Comparison of ENCODE assay signal across 8 cellular contexts in genomic region chr6:142845624-142846458, GRCh38.
DNase-seq lines count a peak whose midpoint lies in the region; ATAC-seq and TF ChIP-seq lines count a peak whose summit lies in the region.

No MANE protein-coding gene starts in this region.

- H2AK5ac ChIP-seq in trophoblast cell (ENCODE audit: low read length): peak overlapping the region; percentile 40

- in situ Hi-C loops in GM13977 (cut with MboI; ENCODE audit: low pct_unique_long_range_greater_than_20kb, low sequenced_read_pairs, unreplicated experiment): no loop called here

- peak overlapping the region; percentile 6 for H3K9ac ChIP-seq in trophoblast cell (ENCODE audit: low read length)

- POLR2A ChIA-PET in HEK293 (lab: Yijun Ruan, JAX): interaction anchor here (0.9 kb wide), 1 partner anchor 16 kb away, joined by 3 read pairs; no protein-coding TSS in a partner anchor

- intact Hi-C loops in ascending aorta (cut with DNase I): loop anchor here (1.0 to 2.0 kb wide), 2 partner anchors 39 to 98 kb away; no protein-coding TSS in a partner anchor
- intact Hi-C loops in left cardiac atrium (cut with DNase I): loop anchor here in 1 of 2 donors (5.0 to 10.0 kb wide), 2 partner anchors 36 to 99 kb away; partner anchors contain the start of gene HIVEP2

- H3K36me3 ChIP-seq in HEK293 (ENCODE audit: control insufficient read depth in 2 of 2, insufficient read depth in 1 of 2, low read length in 2 of 2): no peaks in the 10 kb centered on the region
- H3K36me3 ChIP-seq in ascending aorta: no peaks in the 10 kb centered on the region
- no peaks in the 10 kb centered on the region for H3K36me3 ChIP-seq in trophoblast cell (ENCODE audit: control insufficient read depth in 1 of 2, insufficient read depth in 2 of 2, low read length in 2 of 2)

- H4K91ac ChIP-seq in trophoblast cell (ENCODE audit: low read depth, low read length): peak overlapping the region; percentile 91

- peak overlapping the region; percentile 12 for H2AFZ ChIP-seq in trophoblast cell (ENCODE audit: insufficient read depth, low read length, poor library complexity)

- H3K9me3 ChIP-seq in HEK293 (ENCODE audit: control insufficient read depth, insufficient read depth, low read depth, low read length) (no peaks in the 10 kb centered on the region), ascending aorta (no peaks in the 10 kb centered on the region), trophoblast cell (ENCODE audit: insufficient read depth, low read depth, low read length) (no peaks in the 10 kb centered on the region)

- H3K4me1 ChIP-seq in HEK293 (ENCODE audit: control insufficient read depth, insufficient read depth, low read length): peaks cover 43% of the 10 kb centered on the region
- peaks cover 12 to 68% of the 10 kb centered on the region in 2 donors for H3K4me1 ChIP-seq in ascending aorta
- H3K4me1 ChIP-seq in trophoblast cell (ENCODE audit: control insufficient read depth in 1 of 2, insufficient read depth in 2 of 2, low read length in 2 of 2): peaks cover 7 to 13% of the 10 kb centered on the region in 2 experiments

- peak; percentile 46 for DNase-seq in AG08396 (ENCODE audit: low spot score)
- peak; percentile 75 for DNase-seq in RPMI8226
- DNase-seq in ascending aorta (ENCODE audit: low spot score in 2 of 2): peak; percentile 43 to 87
- peak; percentile 92 for DNase-seq in left cardiac atrium
- DNase-seq in trophoblast cell: peak; percentile 63 to 81
- no peak for DNase-seq in GM13977 (ENCODE audit: low spot score)

- peak overlapping the region; percentile 60 for H4K12ac ChIP-seq in trophoblast cell (ENCODE audit: low read depth, low read length)

- H3K18ac ChIP-seq in trophoblast cell (ENCODE audit: low read length): peak overlapping the region; percentile 77

- no peaks in the 10 kb centered on the region for H3K27me3 ChIP-seq in ascending aorta
- H3K27me3 ChIP-seq in trophoblast cell (ENCODE audit: insufficient read depth, low read length): no peaks in the 10 kb centered on the region

- peak overlapping the region; percentile 94 for H2BK5ac ChIP-seq in trophoblast cell (ENCODE audit: low read depth, low read length, poor library complexity)

- peak overlapping the region; percentile 93 for H2BK120ac ChIP-seq in trophoblast cell (ENCODE audit: insufficient read depth, low read length, poor library complexity)

- H3K79me2 ChIP-seq in trophoblast cell (ENCODE audit: control insufficient read depth, insufficient read depth, low read length, poor library complexity): no peaks in the 10 kb centered on the region

- peak overlapping the region; percentile 24; the same call in 1 of the 2 replicates for H3K27ac ChIP-seq in HEK293 (ENCODE audit: extremely low read depth, low read depth, low read length)
- H3K27ac ChIP-seq in ascending aorta: peak overlapping the region; percentile 72 to 75
- peak overlapping the region; percentile 97 for H3K27ac ChIP-seq in trophoblast cell (ENCODE audit: low read depth, low read length)

- peak; percentile 94 for ATAC-seq in left cardiac atrium
- ATAC-seq in GM18861 (IDR thresholded peaks at IDR 0.05; ENCODE audit: unreplicated experiment): no peak

- no peak overlapping the region for H3K23ac ChIP-seq in trophoblast cell (ENCODE audit: low read length)

- H3K4me2 ChIP-seq in trophoblast cell (ENCODE audit: low read length): peak overlapping the region; percentile 60

- WGBS in trophoblast cell (ENCODE audit: extremely low coverage, insufficient coverage, insufficient read length): no CpG with 5 or more reads among the region's 23 CpGs

- H3K14ac ChIP-seq in trophoblast cell (ENCODE audit: low read length): peak overlapping the region; percentile 75

- peak; percentile 67; the same call in 1 of the 2 replicates for TF ChIP-seq CTCF in HEK293 (tag by site-specific recombination; IDR thresholded peaks at IDR 0.05)
- no peak for TF ChIP-seq CTCF in ascending aorta (IDR thresholded peaks at IDR 0.05)
- no peak for TF ChIP-seq CTCF in GM13977 (IDR thresholded peaks at IDR 0.05; ENCODE audit: extremely low read depth, insufficient read depth, missing control alignments)

- H3K79me1 ChIP-seq in trophoblast cell (ENCODE audit: low read length): peaks cover 8% of the 10 kb centered on the region

- CTCF ChIA-PET in HEK293 (lab: Yijun Ruan, JAX): interaction anchor here (0.6 kb wide), 1 partner anchor 45 kb away, joined by 3 read pairs; no protein-coding TSS in a partner anchor

- H2BK12ac ChIP-seq in trophoblast cell (ENCODE audit: low read length): peak overlapping the region; percentile 90

- no peak overlapping the region for H3K4ac ChIP-seq in trophoblast cell (ENCODE audit: low read depth, low read length)

- peak overlapping the region; percentile 85 for H4K8ac ChIP-seq in trophoblast cell (ENCODE audit: low read depth, low read length)

- peak overlapping the region; percentile 27 for H3K4me3 ChIP-seq in HEK293 (ENCODE audit: low read depth, low read length)
- H3K4me3 ChIP-seq in ascending aorta: peak overlapping the region; percentile 44 to 53
- no peak overlapping the region for H3K4me3 ChIP-seq in trophoblast cell (ENCODE audit: low read depth, low read length)

TF ChIP-seq in HEK293, 187 proteins besides CTCF, POLR2A, EP300 and RAD21 (continues in another document):
- TF ChIP-seq ZNF416 (tag by site-specific recombination; IDR thresholded peaks at IDR 0.05) (no peak), ZNF558 (tag by site-specific recombination; IDR thresholded peaks at IDR 0.05) (no peak; the same call in 1 of the 2 replicates), KLF8 (tag by site-specific recombination; IDR thresholded peaks at IDR 0.05) (no peak), ZNF548 (tag by site-specific recombination; IDR thresholded peaks at IDR 0.05) (no peak), ZBTB20 (tag by site-specific recombination; IDR thresholded peaks at IDR 0.05) (no peak), ZNF202 (tag by site-specific recombination; IDR thresholded peaks at IDR 0.05; ENCODE audit: borderline replicate concordance) (no peak), ZNF580 (tag by site-specific recombination; IDR thresholded peaks at IDR 0.05) (no peak), ZEB2 (tag by site-specific recombination; IDR thresholded peaks at IDR 0.05) (no peak), YY1 (tag by site-specific recombination; IDR thresholded peaks at IDR 0.05) (no peak), ZBTB10 (tag by site-specific recombination; IDR thresholded peaks at IDR 0.05) (no peak), ZNF324 (tag by site-specific recombination; IDR thresholded peaks at IDR 0.05) (no peak), ZNF692 (tag by site-specific recombination; IDR thresholded peaks at IDR 0.05) (no peak), BCL6B (tag by site-specific recombination; IDR thresholded peaks at IDR 0.05) (no peak), WT1 (tag by site-specific recombination; IDR thresholded peaks at IDR 0.05) (peak; percentile 89), ZNF621 (tag by site-specific recombination; IDR thresholded peaks at IDR 0.05) (no peak), ZNF521 (tag by site-specific recombination; IDR thresholded peaks at IDR 0.05) (no peak), ZNF146 (tag by site-specific recombination; IDR thresholded peaks at IDR 0.05) (no peak), ZNF658 (tag by site-specific recombination; IDR thresholded peaks at IDR 0.05) (no peak), ZSCAN16 (tag by site-specific recombination; IDR thresholded peaks at IDR 0.05) (no peak)

Comparison
In these comparisons a context has a peak if more than half of its experiments do, and no peak if none do; other contexts are left out.
1. H3K27ac ChIP-seq: peak in every context shown above with its lines; median percentile 97 in trophoblast cell; 74 in ascending aorta; 24 in HEK293.